Comparison of ENCODE assay signal across 8 cellular contexts in the genomic region with DNA sequence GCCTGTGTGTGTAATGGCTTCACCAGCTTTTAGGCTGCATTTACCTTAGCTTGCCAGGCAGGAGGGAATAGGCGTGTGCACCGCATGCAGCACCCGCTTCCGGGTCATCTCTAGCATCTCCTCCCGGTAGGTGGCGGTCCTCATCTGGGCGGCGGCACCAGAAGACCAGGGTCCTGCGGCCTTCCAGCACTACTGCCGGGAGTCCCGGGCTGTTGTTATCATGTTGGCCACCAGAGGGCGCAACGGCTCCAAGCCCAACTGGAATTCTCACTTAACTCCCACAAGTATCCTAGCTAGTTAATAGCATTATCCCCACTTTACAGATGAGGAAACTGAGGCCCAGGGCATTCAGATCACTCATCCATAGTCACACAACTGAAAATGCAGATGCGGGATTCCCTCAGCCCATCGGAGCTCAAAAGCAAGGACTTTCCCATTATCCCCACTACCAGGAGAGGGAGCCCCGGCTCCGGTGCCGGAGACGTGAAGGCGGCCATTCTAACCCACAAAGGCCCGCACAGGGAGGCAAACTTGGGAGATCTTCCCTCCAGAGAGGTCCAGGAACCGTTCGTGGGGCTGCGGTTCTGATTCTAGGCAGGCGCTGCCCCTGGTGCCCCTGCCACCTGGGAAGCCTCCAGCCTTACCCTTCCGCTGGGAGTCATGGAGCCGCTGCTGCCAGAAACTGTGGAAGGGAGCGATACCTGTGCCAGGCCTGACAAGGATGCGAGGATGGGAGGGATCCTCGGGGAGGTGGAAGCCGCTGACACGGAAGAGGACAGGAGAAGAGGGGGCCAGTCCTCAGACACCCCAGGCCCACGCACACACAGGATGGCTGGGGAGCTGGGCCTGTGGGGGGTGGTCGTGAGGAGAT. TPM values are rescaled to one million over a fixed set of nuclear protein-coding genes. Genes with fewer than 3 reads are reported as not detected.
DNase-seq lines count a peak whose midpoint lies in the region; ATAC-seq and TF ChIP-seq lines count a peak whose summit lies in the region.

No MANE protein-coding gene starts in this region.

- DNase-seq in CMK (ENCODE audit: low read depth) = peak; percentile 63
- peak; percentile 52 for DNase-seq in activated T-helper 2 cell treated with anti-CD3 and anti-CD28 coated beads, Interferon-gamma antibody, Interleukin-2, Interleukin-4, amounts not matched to agents 10 μg/mL and 5 μg/mL and 100 μg/mL, durations not matched to agents 14 hours and 24 hours and 36 hours (ENCODE audit: low spot score)
- peak; percentile 41 for DNase-seq in foreskin melanocyte
- peak; percentile 42 to 79 (median 69) for DNase-seq in ovary
- DNase-seq in upper lobe of left lung = peak in 1 of 2 donors; percentile 72

- H3K36me3 Mint-ChIP-seq in activated T-helper 2 cell treated with anti-CD3 and anti-CD28 coated beads, Interferon-gamma antibody, Interleukin-2, Interleukin-4, amounts not matched to agents 10 μg/mL and 5 μg/mL and 100 μg/mL, durations not matched to agents 14 hours and 24 hours and 36 hours (ENCODE audit: low read depth) = no peaks in the 10 kb centered on the region

- no peaks in the 10 kb centered on the region for H3K79me2 ChIP-seq in KMS-11 (ENCODE audit: insufficient read depth, low read depth)

- H3K27me3 ChIP-seq in KMS-11 (ENCODE audit: insufficient read depth, low read depth) (peaks cover 6% of the 10 kb centered on the region; the same call in 1 of the 2 replicates), ovary (no peaks in the 10 kb centered on the region), upper lobe of left lung (no peaks in the 10 kb centered on the region)

- no peaks in the 10 kb centered on the region for H3K36me3 ChIP-seq in KMS-11 (ENCODE audit: insufficient read depth)
- no peaks in the 10 kb centered on the region for H3K36me3 ChIP-seq in ovary
- H3K36me3 ChIP-seq in upper lobe of left lung = no peaks in the 10 kb centered on the region

- TF ChIP-seq EP300 in ovary (IDR thresholded peaks at IDR 0.05) (no peak), upper lobe of left lung (IDR thresholded peaks at IDR 0.05) (no peak)

- H3K4me1 ChIP-seq in KMS-11 (ENCODE audit: low read depth, poor library complexity, severe bottlenecking) (peaks cover 3% of the 10 kb centered on the region), ovary (ENCODE audit: insufficient read depth) (no peaks in the 10 kb centered on the region), upper lobe of left lung (no peaks in the 10 kb centered on the region)

- ATAC-seq in GM21390 (IDR thresholded peaks at IDR 0.05; ENCODE audit: unreplicated experiment) (peak; percentile 66), upper lobe of left lung (ENCODE audit: low FRiP score in 2 of 2) (peak; percentile 49 to 73)

- H3K27me3 Mint-ChIP-seq in activated T-helper 2 cell treated with anti-CD3 and anti-CD28 coated beads, Interferon-gamma antibody, Interleukin-2, Interleukin-4, amounts not matched to agents 10 μg/mL and 5 μg/mL and 100 μg/mL, durations not matched to agents 14 hours and 24 hours and 36 hours (ENCODE audit: low read depth) = no peaks in the 10 kb centered on the region

- TF ChIP-seq CTCF in KMS-11 (conservative IDR thresholded peaks at IDR 0.05; ENCODE audit: low read depth, low read length) (peak; percentile 98), ovary (IDR thresholded peaks at IDR 0.05) (peak; percentile 61 to 71 (median 63)), upper lobe of left lung (IDR thresholded peaks at IDR 0.05) (peak; percentile 85 to 94 (median 87))

- H3K4me3 ChIP-seq in KMS-11 (IDR thresholded peaks at IDR 0.05; ENCODE audit: insufficient read depth, low read depth, low read length) = no peak overlapping the region
- H3K4me3 ChIP-seq in ovary = no peak overlapping the region
- no peak overlapping the region for H3K4me3 ChIP-seq in upper lobe of left lung

- H3K27ac ChIP-seq in KMS-11 (no peak overlapping the region), ovary (no peak overlapping the region), upper lobe of left lung (no peak overlapping the region)

- intact Hi-C loops in activated T-helper 2 cell treated with anti-CD3 and anti-CD28 coated beads, Interferon-gamma antibody, Interleukin-2, Interleukin-4, amounts not matched to agents 10 μg/mL and 5 μg/mL and 100 μg/mL, durations not matched to agents 14 hours and 24 hours and 36 hours (cut with micrococcal nuclease) = loop anchor here (1.0 to 5.0 kb wide), 2 partner anchors 101 to 212 kb away; no protein-coding TSS in a partner anchor
- intact Hi-C loops in ovary (cut with DNase I) = loop anchor here in 3 of 4 donors (5.0 to 10.0 kb wide), 3 partner anchors 48 to 100 kb away; no protein-coding TSS in a partner anchor

- H3K9me3 Mint-ChIP-seq in activated T-helper 2 cell treated with anti-CD3 and anti-CD28 coated beads, Interferon-gamma antibody, Interleukin-2, Interleukin-4, amounts not matched to agents 10 μg/mL and 5 μg/mL and 100 μg/mL, durations not matched to agents 14 hours and 24 hours and 36 hours = no peaks in the 10 kb centered on the region

- H3K4me2 ChIP-seq in KMS-11 = no peak overlapping the region; the same call in 1 of the 2 replicates

- H4K20me1 ChIP-seq in KMS-11 (ENCODE audit: insufficient read depth) = no peaks in the 10 kb centered on the region

- H3K27ac Mint-ChIP-seq in activated T-helper 2 cell treated with anti-CD3 and anti-CD28 coated beads, Interferon-gamma antibody, Interleukin-2, Interleukin-4, amounts not matched to agents 10 μg/mL and 5 μg/mL and 100 μg/mL, durations not matched to agents 14 hours and 24 hours and 36 hours = no peak overlapping the region

- H3K9me3 ChIP-seq in ovary (no peaks in the 10 kb centered on the region), upper lobe of left lung (no peaks in the 10 kb centered on the region)

- H3K9ac ChIP-seq in KMS-11 = no peak overlapping the region

- 39 to 50% (median 43%) methylated on average over 34 of the region's 34 CpGs for WGBS in ovary, 3 donors
- 39 to 62% methylated on average over 21 to 26 of the region's 34 CpGs for WGBS in upper lobe of left lung, 2 donors

- TF ChIP-seq POLR2A in Raji (IDR thresholded peaks at IDR 0.05; ENCODE audit: insufficient read depth, low read depth, low read length) (peak; percentile 31; the same call in 1 of the 2 replicates), ovary (IDR thresholded peaks at IDR 0.05) (no peak), upper lobe of left lung (IDR thresholded peaks at IDR 0.05) (no peak)

- no peak overlapping the region for H3K4me3 Mint-ChIP-seq in activated T-helper 2 cell treated with anti-CD3 and anti-CD28 coated beads, Interferon-gamma antibody, Interleukin-2, Interleukin-4, amounts not matched to agents 10 μg/mL and 5 μg/mL and 100 μg/mL, durations not matched to agents 14 hours and 24 hours and 36 hours (ENCODE audit: low read depth)

- peak overlapping the region; percentile 89; the same call in 1 of the 2 replicates for H2AFZ ChIP-seq in KMS-11 (ENCODE audit: low read depth)

- peaks cover 7% of the 10 kb centered on the region for H3K4me1 Mint-ChIP-seq in activated T-helper 2 cell treated with anti-CD3 and anti-CD28 coated beads, Interferon-gamma antibody, Interleukin-2, Interleukin-4, amounts not matched to agents 10 μg/mL and 5 μg/mL and 100 μg/mL, durations not matched to agents 14 hours and 24 hours and 36 hours (ENCODE audit: low read depth)

RNA-seq across cellular contexts. Expression of a gene that starts 23.9 kb away (rescaled TPM):
- 35.1 and 35.8 TPM in 2 replicates for total RNA-seq in activated T-helper 2 cell treated with anti-CD3 and anti-CD28 coated beads, Interferon-gamma antibody, Interleukin-2, Interleukin-4, amounts not matched to agents 10 μg/mL and 5 μg/mL and 100 μg/mL, durations not matched to agents 14 hours and 24 hours and 36 hours
- total RNA-seq in ovary = 10 to 100 TPM in 5 of 7 donors, 1 to 10 TPM in 2; 9.0 to 38.3 (median 16.6) TPM
- polyA plus RNA-seq in ovary = 10 to 100 TPM; 23.3 to 62.8 TPM
- total RNA-seq in upper lobe of left lung = 100 to 1,000 TPM in 5 of 6 donors, 10 to 100 TPM in 1; 64.6 to 238 (median 150) TPM
